28 cellular contexts compared by ENCODE assay signal in the genomic region with DNA sequence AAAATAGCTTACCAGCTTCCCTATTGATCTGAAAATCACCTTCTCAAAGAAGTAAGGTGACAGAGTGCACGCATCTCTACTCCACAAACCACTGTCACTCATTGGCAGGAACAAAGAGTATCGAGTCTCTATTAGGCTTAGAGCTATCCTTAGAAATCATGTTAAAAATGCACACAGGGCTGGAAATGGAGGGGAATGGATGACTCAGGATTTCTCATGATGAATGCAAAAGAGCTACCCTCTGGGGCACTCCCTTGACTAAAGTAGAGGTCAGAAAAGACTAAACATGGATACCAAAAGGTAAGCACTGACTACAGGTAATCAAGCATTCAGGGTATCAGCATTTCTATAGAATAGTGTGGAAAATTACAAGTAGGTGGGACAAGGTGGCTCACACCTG.
DNase-seq lines count a peak whose midpoint lies in the region; ATAC-seq, FAIRE-seq and TF ChIP-seq lines count a peak whose summit lies in the region.
"Had no signal": no experiment of that assay in that cellular context is flagged by ENCODE, and none has a peak within 500 bp of the region (broad histone marks: within the 10 kb centered on the region; RNA-seq: fewer than 3 reads in every experiment).

No MANE protein-coding gene starts in this region.

- peak; percentile 49 for FAIRE-seq in keratinocyte (lab: Jason Lieb, UNC)
- FAIRE-seq: GM12878, HTR-8/SVneo, K562 had no signal

- H3K4me2 ChIP-seq in BLaER1 treated with 17β-estradiol and CSF1 and Interleukin-3, amounts not matched to agents 10 nM and 100 nM: peak overlapping the region; percentile 42 to 91 (median 78)
- no peak overlapping the region for H3K4me2 ChIP-seq in GM23248 (ENCODE audit: unreplicated experiment)
- no peak overlapping the region for H3K4me2 ChIP-seq in PC-3 (ENCODE audit: low read length)
- H3K4me2 ChIP-seq in keratinocyte (ENCODE audit: control insufficient read depth, extremely low read depth, insufficient read depth, low read depth, low read length): no peak overlapping the region

- H3K36me3 ChIP-seq in BLaER1 treated with 17β-estradiol and CSF1 and Interleukin-3, amounts not matched to agents 10 nM and 100 nM: no peaks in the 10 kb centered on the region
- H3K36me3 ChIP-seq in GM23248 (ENCODE audit: low read depth): no peaks in the 10 kb centered on the region
- no peaks in the 10 kb centered on the region for H3K36me3 ChIP-seq in PC-3 (ENCODE audit: low read depth, low read length)
- H3K36me3 ChIP-seq in keratinocyte (ENCODE audit: control insufficient read depth in 2 of 2, extremely low read depth in 1 of 2, insufficient read depth in 2 of 2, low read length in 2 of 2): no peaks in the 10 kb centered on the region
- H3K36me3 ChIP-seq in BE2C: no peaks in the 10 kb centered on the region
- H3K36me3 ChIP-seq: colonic mucosa, MG63 had no signal

- in situ Hi-C loops in GM23248 (cut with MboI): no loop called here

- no TSS peak for BruUV-seq in PC-3 (replicated peaks; lab: Mats Ljungman, UMichigan)

- peaks cover 0 to 7% (median 0%) of the 10 kb centered on the region in 11 experiments; a peak in 1 of 22 replicates for H3K9me3 ChIP-seq in BLaER1 treated with 17β-estradiol and CSF1 and Interleukin-3, amounts not matched to agents 10 nM and 100 nM (replicated peaks in 1 of 11)
- H3K9me3 ChIP-seq in GM23248 (ENCODE audit: low read depth) (no peaks in the 10 kb centered on the region), PC-3 (ENCODE audit: low read length) (no peaks in the 10 kb centered on the region), keratinocyte (ENCODE audit: control insufficient read depth, low read depth, low read length) (no peaks in the 10 kb centered on the region), BE2C (no peaks in the 10 kb centered on the region)
- H3K9me3 ChIP-seq: colonic mucosa, MG63, testis had no signal

- H3K9me1 ChIP-seq in keratinocyte (ENCODE audit: control insufficient read depth, extremely low read depth, insufficient read depth, low read length): peaks cover 2% of the 10 kb centered on the region

- POLR2A ChIA-PET in PC-3 (lab: Charles Lee; ENCODE audit: unreplicated experiment): no interaction called here

- H3K4me1 ChIP-seq in BLaER1 treated with 17β-estradiol and CSF1 and Interleukin-3, amounts not matched to agents 10 nM and 100 nM: peaks cover 19 to 30% (median 23%) of the 10 kb centered on the region in 10 experiments
- H3K4me1 ChIP-seq in GM23248 (ENCODE audit: insufficient read depth): no peaks in the 10 kb centered on the region
- H3K4me1 ChIP-seq in PC-3 (ENCODE audit: insufficient read depth, low read length): no peaks in the 10 kb centered on the region
- H3K4me1 ChIP-seq in keratinocyte (ENCODE audit: control insufficient read depth, extremely low read depth, insufficient read depth, low read length): peaks cover 6% of the 10 kb centered on the region
- no peaks in the 10 kb centered on the region for H3K4me1 ChIP-seq in BE2C
- H3K4me1 ChIP-seq: colonic mucosa, testis had no signal

- H3K9ac ChIP-seq in BLaER1 treated with 17β-estradiol and CSF1 and Interleukin-3, amounts not matched to agents 10 nM and 100 nM: peak overlapping the region in 7 of 11 experiments; percentile 35 to 58 (median 50); a peak in 12 of 22 replicates
- H3K9ac ChIP-seq in GM23248: no peak overlapping the region
- no peak overlapping the region for H3K9ac ChIP-seq in PC-3 (ENCODE audit: low read length)
- no peak overlapping the region for H3K9ac ChIP-seq in keratinocyte (ENCODE audit: control insufficient read depth, extremely low read depth, insufficient read depth, low read length)

- no peaks in the 10 kb centered on the region for H3K9me2 ChIP-seq in GM23248 (ENCODE audit: insufficient read depth)
- no peaks in the 10 kb centered on the region for H3K9me2 ChIP-seq in PC-3 (replicated peaks; ENCODE audit: low read length)

- no peak overlapping the region for H2AFZ ChIP-seq in GM23248
- no peak overlapping the region for H2AFZ ChIP-seq in PC-3 (ENCODE audit: low read length)
- H2AFZ ChIP-seq in keratinocyte (ENCODE audit: control insufficient read depth, low read length): peak overlapping the region; percentile 15

- no peak for ATAC-seq in PC-3
- ATAC-seq: K562; left lobe of liver; stimulated activated naive CD8-positive, alpha-beta T cell treated with anti-CD3 and anti-CD28 coated beads, Interleukin-15, Interleukin-2, amounts not matched to agents 100 U/mL and 50 U/mL, for 24 hours had no signal

- 81 to 83% methylated on average over 2 of the region's 2 CpGs for WGBS in GM23248 (ENCODE audit: low coverage in 1 of 2, low lambda C conversion rate in 2 of 2, missing lambda C conversion rate in 2 of 2), 2 experiments

- peak overlapping the region in 2 of 10 experiments; percentile 18 to 29; a peak in 1 of 20 replicates for H3K4me3 ChIP-seq in BLaER1 treated with 17β-estradiol and CSF1 and Interleukin-3, amounts not matched to agents 10 nM and 100 nM
- no peak overlapping the region for H3K4me3 ChIP-seq in GM23248
- no peak overlapping the region for H3K4me3 ChIP-seq in PC-3 (ENCODE audit: low read length)
- H3K4me3 ChIP-seq in keratinocyte (ENCODE audit: control insufficient read depth in 2 of 3, extremely low read depth in 1 of 3, insufficient read depth in 2 of 3, low read depth in 1 of 3, low read length in 3 of 3): no peak overlapping the region
- H3K4me3 ChIP-seq in BE2C (ENCODE audit: low read depth, low read length): no peak overlapping the region
- H3K4me3 ChIP-seq: colonic mucosa, GM12878, K562, MG63, skin epidermis, testis had no signal

- H3K27me3 ChIP-seq in BLaER1 treated with 17β-estradiol and CSF1 and Interleukin-3, amounts not matched to agents 10 nM and 100 nM: no peaks in the 10 kb centered on the region
- no peaks in the 10 kb centered on the region for H3K27me3 ChIP-seq in GM23248 (replicated peaks; ENCODE audit: insufficient read depth)
- H3K27me3 ChIP-seq in PC-3 (ENCODE audit: low read length): peaks cover 3% of the 10 kb centered on the region; the same call in 1 of the 2 replicates
- H3K27me3 ChIP-seq in keratinocyte (ENCODE audit: control insufficient read depth, extremely low read depth, insufficient read depth, low read length): no peaks in the 10 kb centered on the region
- no peaks in the 10 kb centered on the region for H3K27me3 ChIP-seq in BE2C
- H3K27me3 ChIP-seq: colonic mucosa, MG63, testis had no signal

- H3F3A ChIP-seq in GM23248 (ENCODE audit: insufficient read depth): no peaks in the 10 kb centered on the region
- H3F3A ChIP-seq in PC-3 (ENCODE audit: low read length, unreplicated experiment): no peaks in the 10 kb centered on the region

- H4K20me1 ChIP-seq in BLaER1 treated with 17β-estradiol and CSF1 and Interleukin-3, amounts not matched to agents 10 nM and 100 nM: no peaks in the 10 kb centered on the region
- no peaks in the 10 kb centered on the region for H4K20me1 ChIP-seq in GM23248 (ENCODE audit: insufficient read depth)
- no peaks in the 10 kb centered on the region for H4K20me1 ChIP-seq in PC-3 (ENCODE audit: low read length)
- H4K20me1 ChIP-seq in keratinocyte (ENCODE audit: control insufficient read depth, extremely low read depth, insufficient read depth, low read length): no peaks in the 10 kb centered on the region

- TF ChIP-seq CTCF in PC-3 (conservative IDR thresholded peaks at IDR 0.05; ENCODE audit: low read depth, low read length) (no peak), keratinocyte (optimal IDR thresholded peaks at IDR 0.05 in 1 of 3, IDR thresholded peaks at IDR 0.05 in 1 of 3, conservative IDR thresholded peaks at IDR 0.05 in 1 of 3; ENCODE audit: extremely low read depth in 1 of 3, insufficient read depth in 2 of 3, low read length in 3 of 3) (no peak), BE2C (IDR thresholded peaks at IDR 0.05; ENCODE audit: low read depth, low read length) (no peak)

- intact Hi-C loops in PC-3 (cut with micrococcal nuclease): no loop called here

- CTCF ChIA-PET in PC-3 (lab: Charles Lee): no interaction called here

- dilution Hi-C loops in keratinocyte (cut with MboI; ENCODE audit: extremely low pct_ligation_motif_present, low sequenced_read_pairs): no loop called here

- DNase-seq in GM23248: peak; percentile 20
- DNase-seq in PC-3: peak; percentile 10
- no peak for DNase-seq in keratinocyte (ENCODE audit: low read depth, low spot score)
- no peak for DNase-seq in NCI-H748 (lab: John Stamatoyannopoulos, UW; ENCODE audit: unreplicated experiment)
- DNase-seq in BE2C: no peak
- DNase-seq in CD1c-positive myeloid dendritic cell (ENCODE audit: extremely low spot score): no peak
- DNase-seq: activated B cell treated with CpG ODN at 0.5 μM for 24 hours; activated CD4-positive, alpha-beta T cell treated with anti-CD3 and anti-CD28 coated beads, Interleukin-2, amount 10 ng/mL, durations not matched to agents 7 days and 5 days; activated effector memory CD4-positive, alpha-beta T cell treated with anti-CD3 and anti-CD28 coated beads, Interleukin-2, amount 50 U/mL, for 16 hours; activated naive CD8-positive, alpha-beta T cell treated with anti-CD3 and anti-CD28 coated beads, Interleukin-2, amount 10 ng/mL, durations not matched to agents 7 days and 5 days; activated T-cell treated with anti-CD3 and anti-CD28 coated beads, Interleukin-2, amount 50 U/mL, for 24 hours; aorta; colonic mucosa; effector CD8-positive, alpha-beta T cell; HFFc6; MG63; NCI-H146; NCI-H345; nephron progenitor cell; stimulated activated naive CD8-positive, alpha-beta T cell treated with anti-CD3 and anti-CD28 coated beads, Interleukin-15, Interleukin-2, amounts not matched to agents 100 U/mL and 50 U/mL, for 24 hours; testis had no signal

- peak overlapping the region in 10 of 11 experiments; percentile 31 to 81 (median 72); a peak in 17 of 22 replicates for H3K27ac ChIP-seq in BLaER1 treated with 17β-estradiol and CSF1 and Interleukin-3, amounts not matched to agents 10 nM and 100 nM
- H3K27ac ChIP-seq in GM23248: no peak overlapping the region
- no peak overlapping the region for H3K27ac ChIP-seq in PC-3 (ENCODE audit: low read length)
- H3K27ac ChIP-seq in keratinocyte (ENCODE audit: control insufficient read depth, insufficient read depth, low read length): no peak overlapping the region
- H3K27ac ChIP-seq: colonic mucosa, epithelial cell of prostate, skin epidermis, testis had no signal

- H3K79me2 ChIP-seq in GM23248 (ENCODE audit: insufficient read depth): no peaks in the 10 kb centered on the region
- H3K79me2 ChIP-seq in PC-3 (ENCODE audit: low read length): no peaks in the 10 kb centered on the region
- H3K79me2 ChIP-seq in keratinocyte (ENCODE audit: control insufficient read depth, insufficient read depth, low read length): no peaks in the 10 kb centered on the region

Comparison
In these comparisons a context has a peak if more than half of its experiments do, and no peak if none do; other contexts are left out.
1. H3K27ac ChIP-seq: peak in BLaER1 treated with 17β-estradiol and CSF1 and Interleukin-3, amounts not matched to agents 10 nM and 100 nM (10 of 11); none in GM23248 (single experiment), PC-3 (single experiment) and keratinocyte (single experiment).
2. H3K4me2 ChIP-seq: peak in BLaER1 treated with 17β-estradiol and CSF1 and Interleukin-3, amounts not matched to agents 10 nM and 100 nM (11 of 11); none in GM23248 (single experiment), PC-3 (single experiment) and keratinocyte (single experiment).
3. H3K9ac ChIP-seq: peak in BLaER1 treated with 17β-estradiol and CSF1 and Interleukin-3, amounts not matched to agents 10 nM and 100 nM (7 of 11); none in GM23248 (single experiment), PC-3 (single experiment) and keratinocyte (single experiment).
4. DNase-seq: peak in GM23248 (single experiment) and PC-3 (single experiment); none in keratinocyte (single experiment), NCI-H748 (single experiment), BE2C (single experiment) and CD1c-positive myeloid dendritic cell (single experiment).